In genomic region chr3:141231923-141232861, GRCh38 we compare ENCODE assay signal across 8 cellular contexts. TPM values are rescaled to one million over a fixed set of nuclear protein-coding genes. Genes with fewer than 3 reads are reported as not detected.
DNase-seq lines count a peak whose midpoint lies in the region; TF ChIP-seq lines count a peak whose summit lies in the region.

No MANE protein-coding gene starts in this region.

- H3K56ac ChIP-seq in mesendoderm (ENCODE audit: low read length): peak overlapping the region; percentile 92

- peak overlapping the region; percentile 70 for H4K8ac ChIP-seq in mesendoderm (ENCODE audit: low read depth, low read length)

- WGBS in mesendoderm (ENCODE audit: extremely low coverage, insufficient coverage, low lambda C conversion rate): no CpG with 5 or more reads among the region's 77 CpGs
- WGBS in thyroid gland, 2 donors: 5 to 8% methylated on average over 30 to 40 of the region's 77 CpGs

- H2BK15ac ChIP-seq in mesendoderm (replicated peaks; ENCODE audit: low read depth): no peak overlapping the region

- H3K9me3 ChIP-seq in WERI-Rb-1 (ENCODE audit: severe bottlenecking) (no peaks in the 10 kb centered on the region), thyroid gland (no peaks in the 10 kb centered on the region)

- TF ChIP-seq POLR2A in thyroid gland (IDR thresholded peaks at IDR 0.05): no peak

- peak overlapping the region; percentile 95 for H3K18ac ChIP-seq in mesendoderm (ENCODE audit: low read length)

- DNase-seq in NCI-H1092 treated with DMSO at 0.1 percent for 48 hours (lab: John Stamatoyannopoulos, UW) (peak; percentile 71), NCI-H1092 (lab: John Stamatoyannopoulos, UW) (no peak), HK-2 (ENCODE audit: unreplicated experiment) (peak; percentile 50), WERI-Rb-1 (peak; percentile 54), mesendoderm (peak; percentile 62), thyroid gland (peak; percentile 67 to 68), DMS114 treated with DMSO at 0.1 percent for 48 hours (lab: John Stamatoyannopoulos, UW; ENCODE audit: unreplicated experiment) (no peak)
- DNase-seq in effector CD8-positive, alpha-beta T cell (lab: John Stamatoyannopoulos, UW): peak; percentile 27

- no peak overlapping the region for H2BK5ac ChIP-seq in mesendoderm (ENCODE audit: low read length)

- peak overlapping the region; percentile 83 for H3K9ac ChIP-seq in mesendoderm (ENCODE audit: low read length)

- no peak overlapping the region for H4K5ac ChIP-seq in mesendoderm (ENCODE audit: low read length)

- H3K4ac ChIP-seq in mesendoderm (ENCODE audit: low read depth, low read length): peak overlapping the region; percentile 92

- peak overlapping the region; percentile 65 for H2BK120ac ChIP-seq in mesendoderm (ENCODE audit: low read depth, low read length)

- H3K27me3 ChIP-seq in WERI-Rb-1 (ENCODE audit: insufficient read depth, low read depth, severe bottlenecking) (no peaks in the 10 kb centered on the region), mesendoderm (ENCODE audit: insufficient read depth, low read length, poor library complexity) (no peaks in the 10 kb centered on the region), thyroid gland (no peaks in the 10 kb centered on the region)

- H3K27ac ChIP-seq in WERI-Rb-1 (peak overlapping the region; percentile 86), mesendoderm (ENCODE audit: low read depth, low read length) (peak overlapping the region; percentile 61), thyroid gland (peak overlapping the region in 2 of 3 donors; percentile 45 to 64)

- H3K36me3 ChIP-seq in WERI-Rb-1 (peaks cover 6% of the 10 kb centered on the region), mesendoderm (ENCODE audit: control insufficient read depth, insufficient read depth, low read length) (no peaks in the 10 kb centered on the region), thyroid gland (no peaks in the 10 kb centered on the region)

- TF ChIP-seq CTCF in WERI-Rb-1 (IDR thresholded peaks at IDR 0.05; ENCODE audit: low read depth, low read length): no peak
- peak in 2 of 6 experiments; percentile 15 to 20 for TF ChIP-seq CTCF in thyroid gland (IDR thresholded peaks at IDR 0.05)

- peak overlapping the region; percentile 78 for H3K4me2 ChIP-seq in mesendoderm (ENCODE audit: low read length)

- H3K79me2 ChIP-seq in mesendoderm (ENCODE audit: control insufficient read depth, insufficient read depth, low read length): no peaks in the 10 kb centered on the region

- no peaks in the 10 kb centered on the region for H3K79me1 ChIP-seq in mesendoderm (ENCODE audit: low read length)

- intact Hi-C loops in thyroid gland (cut with DNase I): loop anchor here (5.0 kb wide), 1 partner anchor 45 kb away; no protein-coding TSS in a partner anchor

- H3K4me1 ChIP-seq in mesendoderm (ENCODE audit: control insufficient read depth, low read depth, low read length) (peaks cover 4% of the 10 kb centered on the region), thyroid gland (peaks cover 0 to 11% of the 10 kb centered on the region in 2 donors)

- H3K4me3 ChIP-seq in WERI-Rb-1 (ENCODE audit: low read depth, low read length) (peak overlapping the region; percentile 61), mesendoderm (ENCODE audit: low read length) (peak overlapping the region; percentile 61), thyroid gland (replicated peaks in 1 of 3) (peak overlapping the region; percentile 15 to 92 (median 52))

- H3K23ac ChIP-seq in mesendoderm (ENCODE audit: low read length): no peak overlapping the region

- no peak overlapping the region for H2AK5ac ChIP-seq in mesendoderm (ENCODE audit: low read length)

RNA-seq across cellular contexts. Expression of gene PXYLP1, which starts 0.6 kb away (rescaled TPM):
- 28.8 TPM for polyA plus RNA-seq in mesendoderm (2013, experiment 1 of 2)
- polyA plus RNA-seq in mesendoderm (2013, experiment 2 of 2): 30.6 TPM
- total RNA-seq in thyroid gland: 10 to 100 TPM in 2 of 4 donors, 1 to 10 TPM in 2; 7.1 to 13.4 (median 10.3) TPM

Comparison
In these comparisons a context has a peak if more than half of its experiments do, and no peak if none do; other contexts are left out.
1. DNase-seq: peak in NCI-H1092 treated with DMSO at 0.1 percent for 48 hours (single experiment), HK-2 (single experiment), WERI-Rb-1 (single experiment), effector CD8-positive, alpha-beta T cell (single experiment), mesendoderm (single experiment) and thyroid gland (2 of 2); none in NCI-H1092 (single experiment) and DMS114 treated with DMSO at 0.1 percent for 48 hours (single experiment).
2. Peak in every context shown above with its lines, with median percentiles within 50 percentile points of each other: H3K27ac ChIP-seq and H3K4me3 ChIP-seq.